ENCODE assay signal across 8 cellular contexts in genomic region chr5:156934450-156935211, GRCh38. TPM values are rescaled to one million over a fixed set of nuclear protein-coding genes. Genes with fewer than 3 reads are reported as not detected.
DNase-seq lines count a peak whose midpoint lies in the region; ATAC-seq and TF ChIP-seq lines count a peak whose summit lies in the region.

No MANE protein-coding gene starts in this region.

- H2AFZ ChIP-seq in osteoblast (ENCODE audit: low read length) = no peak overlapping the region

- no peaks in the 10 kb centered on the region for H3K79me2 ChIP-seq in osteoblast (ENCODE audit: insufficient read depth, low read length)

- TF ChIP-seq CTCF in WI38 (IDR thresholded peaks at IDR 0.05; ENCODE audit: low read depth, low read length) (peak; percentile 24; the same call in 1 of the 2 replicates), coronary artery (IDR thresholded peaks at IDR 0.05) (peak; percentile 16), osteoblast (IDR thresholded peaks at IDR 0.05; ENCODE audit: extremely low read depth, low read depth, low read length) (peak; percentile 39)

- no peaks in the 10 kb centered on the region for H3K9me3 ChIP-seq in osteoblast (ENCODE audit: low read depth, low read length)

- no peaks in the 10 kb centered on the region for H4K20me1 ChIP-seq in osteoblast (ENCODE audit: insufficient read depth, low read length)

- H3K36me3 ChIP-seq in osteoblast (ENCODE audit: insufficient read depth, low read length) = no peaks in the 10 kb centered on the region

- H3K27ac ChIP-seq in coronary artery (no peak overlapping the region), osteoblast (ENCODE audit: low read depth, low read length) (no peak overlapping the region)

- H3K4me2 ChIP-seq in osteoblast (ENCODE audit: insufficient read depth, low read length) = no peak overlapping the region

- H3K27me3 ChIP-seq in osteoblast (ENCODE audit: insufficient read depth, low read length) = no peaks in the 10 kb centered on the region

- DNase-seq in NCI-H2196 (lab: John Stamatoyannopoulos, UW; ENCODE audit: unreplicated experiment) = peak; percentile 21
- no peak for DNase-seq in NCI-H2196 treated with DMSO at 0.1 percent for 48 hours (lab: John Stamatoyannopoulos, UW; ENCODE audit: unreplicated experiment)
- DNase-seq in coronary artery (ENCODE audit: low spot score) = no peak
- DNase-seq in osteoblast (ENCODE audit: insufficient read length, low spot score, missing footprints) = no peak

- H3K4me1 ChIP-seq in osteoblast (ENCODE audit: insufficient read depth, low read length) = no peaks in the 10 kb centered on the region

- ATAC-seq in HG02973 (IDR thresholded peaks at IDR 0.05; ENCODE audit: unreplicated experiment) = peak; percentile 62
- ATAC-seq in GM19328 (IDR thresholded peaks at IDR 0.05; ENCODE audit: unreplicated experiment) = no peak
- no peak for ATAC-seq in HG03159 (IDR thresholded peaks at IDR 0.05; ENCODE audit: unreplicated experiment)

- H3K4me3 ChIP-seq in WI38 (ENCODE audit: low read depth, low read length) (no peak overlapping the region), coronary artery (no peak overlapping the region), osteoblast (ENCODE audit: insufficient read depth, low read length) (no peak overlapping the region)

RNA-seq across cellular contexts. Expression of gene TIMD4, which starts 28.4 kb away (rescaled TPM):
- total RNA-seq in osteoblast = not detected in 2 replicates
